ENCODE assay signal across 8 cellular contexts in the genomic region with DNA sequence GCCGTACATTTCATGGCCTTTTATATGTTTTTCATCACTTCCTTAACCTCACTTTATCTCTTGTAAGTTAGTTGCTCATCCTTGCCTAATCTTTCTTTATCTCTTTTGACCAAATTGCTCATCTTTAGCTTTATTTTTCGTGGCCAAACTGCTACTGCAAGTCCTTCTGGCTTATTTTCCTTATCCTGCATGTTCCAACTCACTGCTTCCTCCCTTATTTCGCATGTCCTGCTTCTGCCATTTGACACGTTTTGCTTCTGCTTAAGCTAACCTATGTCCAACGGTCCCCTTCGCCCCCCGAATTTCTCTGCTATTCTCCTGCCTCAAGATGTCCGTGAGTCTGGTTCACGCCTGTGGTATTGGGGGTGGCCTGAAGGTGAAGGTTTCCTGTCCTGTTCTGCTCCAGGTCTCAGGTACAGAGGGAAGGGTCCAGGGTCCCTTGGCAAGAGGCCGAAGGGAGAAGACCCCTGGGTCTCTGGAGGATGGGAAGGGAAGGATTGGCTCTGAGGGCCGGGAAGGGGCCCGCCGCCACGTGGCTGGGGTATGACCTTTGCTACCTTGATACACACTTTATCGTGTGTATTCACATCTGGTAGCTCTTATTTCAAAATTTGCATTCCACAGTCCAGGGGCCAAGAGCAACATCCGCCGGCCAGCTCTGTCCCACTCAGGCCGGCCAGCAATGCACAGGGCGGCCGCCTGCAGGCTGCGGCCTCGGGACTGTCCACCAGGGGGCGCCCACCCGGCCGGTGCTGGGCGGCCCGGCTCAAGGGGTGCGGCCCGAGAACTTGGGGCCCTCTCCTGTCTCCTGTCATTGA. TPM values are rescaled to one million over a fixed set of nuclear protein-coding genes. Genes with fewer than 3 reads are reported as not detected.
DNase-seq lines count a peak whose midpoint lies in the region; ATAC-seq and TF ChIP-seq lines count a peak whose summit lies in the region.

No MANE protein-coding gene starts in this region.

- no peaks in the 10 kb centered on the region for H3K36me3 ChIP-seq in effector memory CD4-positive, alpha-beta T cell (ENCODE audit: control insufficient read depth, insufficient read depth, low read length)
- no peaks in the 10 kb centered on the region for H3K36me3 ChIP-seq in naive thymus-derived CD4-positive, alpha-beta T cell (ENCODE audit: control insufficient read depth in 2 of 3, insufficient read depth in 3 of 3, low read length in 3 of 3)

- DNase-seq in NCI-H748 (lab: John Stamatoyannopoulos, UW; ENCODE audit: unreplicated experiment) (peak; percentile 30), NCI-H748 treated with DMSO at 0.1 percent for 48 hours (lab: John Stamatoyannopoulos, UW) (no peak), LNCaP clone FGC (ENCODE audit: low read depth) (no peak), NCI-H2227 (lab: John Stamatoyannopoulos, UW; ENCODE audit: unreplicated experiment) (no peak)
- peak; percentile 73 to 77 for DNase-seq in activated CD4-positive, alpha-beta T cell treated with anti-CD3 and anti-CD28 coated beads, Interleukin-2, amount 50 U/mL, for 48 hours
- peak in 2 of 3 donors; percentile 50 to 64 for DNase-seq in effector memory CD4-positive, alpha-beta T cell
- DNase-seq in naive thymus-derived CD4-positive, alpha-beta T cell, result peak in 7 of 9 donors; percentile 21 to 88 (median 54)
- DNase-seq in stimulated activated naive CD8-positive, alpha-beta T cell treated with anti-CD3 and anti-CD28 coated beads, Interleukin-15, amount 100 ng/mL, for 72 hours, result peak; percentile 62 to 74

- H3K9me3 ChIP-seq in effector memory CD4-positive, alpha-beta T cell (ENCODE audit: control insufficient read depth, low read length), result no peaks in the 10 kb centered on the region
- H3K9me3 ChIP-seq in naive thymus-derived CD4-positive, alpha-beta T cell (ENCODE audit: control insufficient read depth in 2 of 3, low read length in 3 of 3), result no peaks in the 10 kb centered on the region

- intact Hi-C loops in naive thymus-derived CD4-positive, alpha-beta T cell (cut with micrococcal nuclease), result loop anchor here (1.0 kb wide), 3 partner anchors 36 to 164 kb away; no protein-coding TSS in a partner anchor

- H3K4me3 ChIP-seq in LNCaP clone FGC (ENCODE audit: low read depth, low read length), result no peak overlapping the region
- H3K4me3 ChIP-seq in effector memory CD4-positive, alpha-beta T cell (ENCODE audit: insufficient read depth, low read depth, low read length, poor library complexity, severe bottlenecking), result no peak overlapping the region
- H3K4me3 ChIP-seq in naive thymus-derived CD4-positive, alpha-beta T cell (ENCODE audit: low read length), result no peak overlapping the region

- TF ChIP-seq CTCF in LNCaP clone FGC (IDR thresholded peaks at IDR 0.05; ENCODE audit: control insufficient read depth, extremely low read depth, insufficient read depth), result peak; percentile 88

- peaks cover 0 to 3% (median 0%) of the 10 kb centered on the region in 5 donors for H3K27me3 Mint-ChIP-seq in naive thymus-derived CD4-positive, alpha-beta T cell
- no peaks in the 10 kb centered on the region for H3K27me3 Mint-ChIP-seq in stimulated activated naive CD8-positive, alpha-beta T cell treated with anti-CD3 and anti-CD28 coated beads, Interleukin-15, amount 100 ng/mL, for 72 hours

- H3K9me3 Mint-ChIP-seq in naive thymus-derived CD4-positive, alpha-beta T cell, result peaks cover 0 to 1% (median 0%) of the 10 kb centered on the region in 11 donors
- H3K9me3 Mint-ChIP-seq in stimulated activated naive CD8-positive, alpha-beta T cell treated with anti-CD3 and anti-CD28 coated beads, Interleukin-15, amount 100 ng/mL, for 72 hours, result no peaks in the 10 kb centered on the region

- H3K4me1 ChIP-seq in effector memory CD4-positive, alpha-beta T cell (ENCODE audit: control insufficient read depth, insufficient read depth, low read length, poor library complexity, severe bottlenecking), result peaks cover 5% of the 10 kb centered on the region
- H3K4me1 ChIP-seq in naive thymus-derived CD4-positive, alpha-beta T cell (ENCODE audit: control insufficient read depth in 2 of 2, insufficient read depth in 2 of 2, low read length in 2 of 2), result no peaks in the 10 kb centered on the region

- no peaks in the 10 kb centered on the region for H3K27me3 ChIP-seq in effector memory CD4-positive, alpha-beta T cell (replicated peaks; ENCODE audit: control insufficient read depth, insufficient read depth, low read length, poor library complexity, severe bottlenecking)
- H3K27me3 ChIP-seq in naive thymus-derived CD4-positive, alpha-beta T cell (ENCODE audit: control insufficient read depth in 2 of 2, insufficient read depth in 2 of 2, low read length in 2 of 2), result no peaks in the 10 kb centered on the region

- H3K27ac ChIP-seq in effector memory CD4-positive, alpha-beta T cell (ENCODE audit: insufficient read depth, low read length, poor library complexity, severe bottlenecking), result no peak overlapping the region
- H3K27ac ChIP-seq in naive thymus-derived CD4-positive, alpha-beta T cell (ENCODE audit: low read depth, low read length), result no peak overlapping the region

- H3K27ac Mint-ChIP-seq in naive thymus-derived CD4-positive, alpha-beta T cell, result peak overlapping the region in 2 of 9 donors; percentile 25 to 59
- no peak overlapping the region for H3K27ac Mint-ChIP-seq in stimulated activated naive CD8-positive, alpha-beta T cell treated with anti-CD3 and anti-CD28 coated beads, Interleukin-15, amount 100 ng/mL, for 72 hours

- peak; percentile 97 for ATAC-seq in naive thymus-derived CD4-positive, alpha-beta T cell
- ATAC-seq in stimulated activated naive CD8-positive, alpha-beta T cell treated with anti-CD3 and anti-CD28 coated beads, Interleukin-15, amount 100 ng/mL, for 72 hours, result peak; percentile 88

- CTCF ChIA-PET in naive thymus-derived CD4-positive, alpha-beta T cell (lab: Charles Lee), result interaction anchor here (0.6 to 3.6 kb wide), 15 partner anchors 10 to 378 kb away, joined by 3 to 33 read pairs (median 3); a partner anchor contains a TSS

- POLR2A ChIA-PET in naive thymus-derived CD4-positive, alpha-beta T cell (lab: Charles Lee), result interaction anchor here (0.9 to 1.7 kb wide), 4 partner anchors 9 to 166 kb away, joined by 3 to 9 read pairs (median 3); a partner anchor contains a TSS

- H3K36me3 Mint-ChIP-seq in naive thymus-derived CD4-positive, alpha-beta T cell, result no peaks in the 10 kb centered on the region

- H3K4me3 Mint-ChIP-seq in naive thymus-derived CD4-positive, alpha-beta T cell, result no peak overlapping the region
- H3K4me3 Mint-ChIP-seq in stimulated activated naive CD8-positive, alpha-beta T cell treated with anti-CD3 and anti-CD28 coated beads, Interleukin-15, amount 100 ng/mL, for 72 hours, result no peak overlapping the region

- H3K4me1 Mint-ChIP-seq in naive thymus-derived CD4-positive, alpha-beta T cell, result peaks cover under 1 to 9% (median 3%) of the 10 kb centered on the region in 7 donors
- H3K4me1 Mint-ChIP-seq in stimulated activated naive CD8-positive, alpha-beta T cell treated with anti-CD3 and anti-CD28 coated beads, Interleukin-15, amount 100 ng/mL, for 72 hours, result peaks cover 6% of the 10 kb centered on the region

RNA-seq across cellular contexts. Expression of a gene that starts 2.9 kb away (rescaled TPM):
- total RNA-seq in naive thymus-derived CD4-positive, alpha-beta T cell, result not detected
- polyA plus RNA-seq in naive thymus-derived CD4-positive, alpha-beta T cell, result not detected

RNA-seq across cellular contexts. Expression of a gene that starts 6.0 kb away (rescaled TPM):
- 10 to 100 TPM in 3 of 5 experiments, 1 to 10 TPM in 2; 5.1 to 20.1 (median 11.3) TPM for total RNA-seq in naive thymus-derived CD4-positive, alpha-beta T cell
- 10 to 100 TPM; 25.9 to 31.2 TPM for polyA plus RNA-seq in naive thymus-derived CD4-positive, alpha-beta T cell

RNA-seq across cellular contexts. Expression of a gene that starts 9.0 kb away (rescaled TPM):
- 10 to 100 TPM in 2 of 5 experiments, 1 to 10 TPM in 3; 6.6 to 27.2 (median 9.0) TPM for total RNA-seq in naive thymus-derived CD4-positive, alpha-beta T cell
- polyA plus RNA-seq in naive thymus-derived CD4-positive, alpha-beta T cell, result 1 to 10 TPM in 1 of 2 donors, under 1 TPM in 1; 0.07 to 1.6 TPM

RNA-seq across cellular contexts. Expression of a gene that starts 17.5 kb away (rescaled TPM):
- 10 to 100 TPM in 1 of 5 experiments, 1 to 10 TPM in 4; 2.7 to 12.8 (median 7.5) TPM for total RNA-seq in naive thymus-derived CD4-positive, alpha-beta T cell
- polyA plus RNA-seq in naive thymus-derived CD4-positive, alpha-beta T cell, result 1 to 10 TPM; 1.7 to 3.3 TPM

RNA-seq across cellular contexts. Expression of a gene that starts 20.8 kb away (rescaled TPM):
- total RNA-seq in naive thymus-derived CD4-positive, alpha-beta T cell, result under 1 TPM; 0.21 to 0.48 (median 0.35) TPM
- polyA plus RNA-seq in naive thymus-derived CD4-positive, alpha-beta T cell, result not detected

Comparison
In these comparisons a context has a peak if more than half of its experiments do, and no peak if none do; other contexts are left out.
1. DNase-seq: peak in NCI-H748 (single experiment), activated CD4-positive, alpha-beta T cell treated with anti-CD3 and anti-CD28 coated beads, Interleukin-2, amount 50 U/mL, for 48 hours (2 of 2), effector memory CD4-positive, alpha-beta T cell (2 of 3), naive thymus-derived CD4-positive, alpha-beta T cell (7 of 9) and stimulated activated naive CD8-positive, alpha-beta T cell treated with anti-CD3 and anti-CD28 coated beads, Interleukin-15, amount 100 ng/mL, for 72 hours (2 of 2); none in NCI-H748 treated with DMSO at 0.1 percent for 48 hours (single experiment), LNCaP clone FGC (single experiment) and NCI-H2227 (single experiment).